ENCODE assay signal across 8 cellular contexts in genomic region chr18:3037423-3037915, GRCh38. TPM values are rescaled to one million over a fixed set of nuclear protein-coding genes. Genes with fewer than 3 reads are reported as not detected.
DNase-seq lines count a peak whose midpoint lies in the region; ATAC-seq, FAIRE-seq and TF ChIP-seq lines count a peak whose summit lies in the region.

No MANE protein-coding gene starts in this region.

- no peaks in the 10 kb centered on the region for H3K9me3 ChIP-seq in mucosa of stomach (ENCODE audit: control insufficient read depth, low read length)

- H3K27me3 Mint-ChIP-seq in glutamatergic neuron (ENCODE audit: unreplicated experiment) = no peaks in the 10 kb centered on the region

- H3K4me1 Mint-ChIP-seq in glutamatergic neuron (ENCODE audit: low read depth, unreplicated experiment) = no peaks in the 10 kb centered on the region

- no peaks in the 10 kb centered on the region for H3K27me3 ChIP-seq in bronchial epithelial cell (ENCODE audit: control insufficient read depth, insufficient read depth, low read length)
- H3K27me3 ChIP-seq in mucosa of stomach (ENCODE audit: control insufficient read depth, insufficient read depth, low read length) = no peaks in the 10 kb centered on the region

- H3K4me3 ChIP-seq in bronchial epithelial cell (ENCODE audit: low read depth, low read length) = no peak overlapping the region
- H3K4me3 ChIP-seq in mucosa of stomach (ENCODE audit: low read length) = no peak overlapping the region

- DNase-seq in Right ventricle myocardium inferior (ENCODE audit: missing footprints) (no peak), cardiac septum (ENCODE audit: low spot score) (no peak), NCI-H2029 (lab: John Stamatoyannopoulos, UW) (peak; percentile 72), bronchial epithelial cell (ENCODE audit: low read depth) (peak; percentile 96), glutamatergic neuron (no peak)
- no peak for DNase-seq in stimulated activated CD4-positive, alpha-beta T cell treated with anti-CD3 and anti-CD28 coated beads, Interleukin-2, amount 100 ng/mL, for 24 hours

- no peaks in the 10 kb centered on the region for H3K9me3 Mint-ChIP-seq in glutamatergic neuron (ENCODE audit: unreplicated experiment)

- no peak overlapping the region for H3K4me3 Mint-ChIP-seq in glutamatergic neuron (ENCODE audit: unreplicated experiment)

- H3K4me1 ChIP-seq in mucosa of stomach (ENCODE audit: control insufficient read depth, insufficient read depth, low read length) = peaks cover 19% of the 10 kb centered on the region

- H3K36me3 ChIP-seq in bronchial epithelial cell (ENCODE audit: control insufficient read depth, insufficient read depth, low read length) (no peaks in the 10 kb centered on the region), mucosa of stomach (ENCODE audit: control insufficient read depth, insufficient read depth, low read length) (no peaks in the 10 kb centered on the region)

- H3K9ac ChIP-seq in mucosa of stomach (ENCODE audit: low read length) = peak overlapping the region; percentile 67

- intact Hi-C loops in Right ventricle myocardium inferior (cut with DNase I) = no loop called here
- intact Hi-C loops in cardiac septum (cut with DNase I) = no loop called here

- no peak for FAIRE-seq in bronchial epithelial cell (lab: Jason Lieb, UNC)

- H3K27ac Mint-ChIP-seq in glutamatergic neuron (ENCODE audit: unreplicated experiment) = no peak overlapping the region

- H3K36me3 Mint-ChIP-seq in glutamatergic neuron (ENCODE audit: unreplicated experiment) = no peaks in the 10 kb centered on the region

- no peak for TF ChIP-seq CTCF in bronchial epithelial cell (IDR thresholded peaks at IDR 0.05; ENCODE audit: insufficient read depth, low read length, severe bottlenecking)
- TF ChIP-seq CTCF in glutamatergic neuron (IDR thresholded peaks at IDR 0.05; ENCODE audit: partially characterized antibody, unreplicated experiment) = no peak

- peak; percentile 48 for ATAC-seq in Right ventricle myocardium inferior
- peak; percentile 94 for ATAC-seq in HG02642 (IDR thresholded peaks at IDR 0.05; ENCODE audit: poor library complexity, unreplicated experiment)

RNA-seq across cellular contexts. Expression of gene LPIN2, which starts 24.5 kb away (rescaled TPM):
- total RNA-seq in Right ventricle myocardium inferior (9.9 TPM), cardiac septum (9.3 TPM), bronchial epithelial cell (6.0 and 6.3 TPM in 2 replicates), glutamatergic neuron (ENCODE audit: unreplicated experiment) (7.6 TPM)

Comparison
In these comparisons a context has a peak if more than half of its experiments do, and no peak if none do; other contexts are left out.
1. DNase-seq: peak in NCI-H2029 (single experiment) and bronchial epithelial cell (single experiment); none in Right ventricle myocardium inferior (single experiment), cardiac septum (single experiment), stimulated activated CD4-positive, alpha-beta T cell treated with anti-CD3 and anti-CD28 coated beads, Interleukin-2, amount 100 ng/mL, for 24 hours (0 of 2) and glutamatergic neuron (single experiment).